Comparison of ENCODE assay signal across 21 cellular contexts in the genomic region with DNA sequence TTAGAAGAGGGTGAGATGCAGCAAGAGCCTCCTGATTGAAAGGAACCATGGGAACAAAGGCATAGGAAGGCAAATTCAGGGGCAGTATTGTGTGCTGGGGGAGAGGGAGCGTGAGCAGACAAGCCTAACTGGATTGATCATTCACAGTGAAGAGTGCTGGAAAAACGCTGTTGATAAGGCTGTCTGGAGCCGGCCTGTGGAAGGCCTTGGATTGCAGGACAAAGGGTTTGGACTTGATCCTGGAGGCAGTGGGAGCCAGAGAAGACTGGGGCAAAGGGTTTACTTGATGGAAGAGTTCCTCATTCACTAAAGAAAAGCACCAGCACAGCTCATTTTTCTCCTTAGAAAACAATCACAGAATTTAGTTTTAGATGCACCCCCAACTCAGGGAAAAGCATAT.
DNase-seq lines count a peak whose midpoint lies in the region; ATAC-seq and TF ChIP-seq lines count a peak whose summit lies in the region.
"Had no signal": no experiment of that assay in that cellular context is flagged by ENCODE, and none has a peak within 500 bp of the region (broad histone marks: within the 10 kb centered on the region; RNA-seq: fewer than 3 reads in every experiment).

No MANE protein-coding gene starts in this region.

- H3K27me3 ChIP-seq in body of pancreas: no peaks in the 10 kb centered on the region
- H3K27me3 ChIP-seq in right cardiac atrium (ENCODE audit: control insufficient read depth, insufficient read depth): no peaks in the 10 kb centered on the region
- H3K27me3 ChIP-seq in suprapubic skin: no peaks in the 10 kb centered on the region
- H3K27me3 ChIP-seq: upper lobe of right lung had no signal

- no peak for TF ChIP-seq POLR2A in body of pancreas (IDR thresholded peaks at IDR 0.05)
- TF ChIP-seq POLR2A in suprapubic skin (IDR thresholded peaks at IDR 0.05): no peak

- intact Hi-C loops in body of pancreas (cut with DNase I) (no loop called here), right cardiac atrium (cut with DNase I) (no loop called here)

- no peaks in the 10 kb centered on the region for H3K9me3 ChIP-seq in body of pancreas
- H3K9me3 ChIP-seq in right cardiac atrium (ENCODE audit: control insufficient read depth, low read length): no peaks in the 10 kb centered on the region
- no peaks in the 10 kb centered on the region for H3K9me3 ChIP-seq in suprapubic skin
- H3K9me3 ChIP-seq: upper lobe of right lung had no signal

- no peak for TF ChIP-seq CTCF in body of pancreas (IDR thresholded peaks at IDR 0.05)
- no peak for TF ChIP-seq CTCF in suprapubic skin (IDR thresholded peaks at IDR 0.05)

- no peak for TF ChIP-seq EP300 in suprapubic skin (IDR thresholded peaks at IDR 0.05)

- 26 to 29% methylated on average over 3 of the region's 3 CpGs for WGBS in body of pancreas, 2 donors
- WGBS in right cardiac atrium: 30% methylated on average over 3 of the region's 3 CpGs
- 51% methylated on average over 3 of the region's 3 CpGs for WGBS in suprapubic skin

- DNase-seq in NCI-H1092 treated with DMSO at 0.1 percent for 48 hours (lab: John Stamatoyannopoulos, UW): peak; percentile 12
- no peak for DNase-seq in NCI-H1092 (lab: John Stamatoyannopoulos, UW)
- DNase-seq in body of pancreas: no peak
- peak; percentile 66 to 84 (median 66) for DNase-seq in right cardiac atrium
- DNase-seq in suprapubic skin (ENCODE audit: low spot score in 2 of 2): no peak
- no peak for DNase-seq in retina
- no peak for DNase-seq in activated naive CD4-positive, alpha-beta T cell treated with anti-CD3 and anti-CD28 coated beads, Interleukin-2, amount 50 U/mL, for 16 hours
- no peak for DNase-seq in putamen (ENCODE audit: low spot score)
- DNase-seq: activated CD4-positive, alpha-beta T cell treated with anti-CD3 and anti-CD28 coated beads, Interleukin-2, amount 10 ng/mL, durations not matched to agents 7 days and 5 days; activated CD8-positive, alpha-beta memory T cell treated with anti-CD3 and anti-CD28 coated beads, Interleukin-2, amount 50 U/mL, for 4 hours; AML-193; CD8-positive, alpha-beta memory T cell; DMS79; hippocampal formation; NCI-H2081 treated with DMSO at 0.1 percent for 48 hours; NCI-H774; SIG-M5; stimulated activated naive CD4-positive, alpha-beta T cell; upper lobe of right lung had no signal

- H3K4me1 ChIP-seq in body of pancreas: no peaks in the 10 kb centered on the region
- no peaks in the 10 kb centered on the region for H3K4me1 ChIP-seq in right cardiac atrium (ENCODE audit: control insufficient read depth, insufficient read depth, low read length)
- H3K4me1 ChIP-seq in suprapubic skin: peaks cover 19% of the 10 kb centered on the region
- H3K4me1 ChIP-seq: upper lobe of right lung had no signal

- no peak overlapping the region for H3K4me3 ChIP-seq in body of pancreas
- no peak overlapping the region for H3K4me3 ChIP-seq in right cardiac atrium (ENCODE audit: low read length)
- no peak overlapping the region for H3K4me3 ChIP-seq in suprapubic skin
- H3K4me3 ChIP-seq: skin epidermis, upper lobe of right lung had no signal

- H3K36me3 ChIP-seq in body of pancreas (replicated peaks in 1 of 2; ENCODE audit: insufficient read depth in 1 of 2, low read depth in 2 of 2): no peaks in the 10 kb centered on the region
- no peaks in the 10 kb centered on the region for H3K36me3 ChIP-seq in suprapubic skin
- H3K36me3 ChIP-seq: upper lobe of right lung had no signal

- ATAC-seq in body of pancreas: peak; percentile 21
- peak; percentile 83 to 89 for ATAC-seq in right cardiac atrium
- ATAC-seq: upper lobe of right lung had no signal

- H3K27ac ChIP-seq in body of pancreas (no peak overlapping the region), right cardiac atrium (ENCODE audit: low read length) (peak overlapping the region; percentile 66), suprapubic skin (peak overlapping the region; percentile 69)
- H3K27ac ChIP-seq: 22Rv1, upper lobe of right lung had no signal

Comparison
In these comparisons a context has a peak if more than half of its experiments do, and no peak if none do; other contexts are left out.
1. DNase-seq: peak in NCI-H1092 treated with DMSO at 0.1 percent for 48 hours (single experiment) and right cardiac atrium (3 of 3); none in NCI-H1092 (single experiment), body of pancreas (0 of 4), suprapubic skin (0 of 2), retina (single experiment), activated naive CD4-positive, alpha-beta T cell treated with anti-CD3 and anti-CD28 coated beads, Interleukin-2, amount 50 U/mL, for 16 hours (single experiment) and putamen (single experiment).
2. H3K27ac ChIP-seq: peak in right cardiac atrium (single experiment) and suprapubic skin (single experiment); none in body of pancreas (0 of 4).